ENCODE assay signal across 8 cellular contexts in the genomic region with DNA sequence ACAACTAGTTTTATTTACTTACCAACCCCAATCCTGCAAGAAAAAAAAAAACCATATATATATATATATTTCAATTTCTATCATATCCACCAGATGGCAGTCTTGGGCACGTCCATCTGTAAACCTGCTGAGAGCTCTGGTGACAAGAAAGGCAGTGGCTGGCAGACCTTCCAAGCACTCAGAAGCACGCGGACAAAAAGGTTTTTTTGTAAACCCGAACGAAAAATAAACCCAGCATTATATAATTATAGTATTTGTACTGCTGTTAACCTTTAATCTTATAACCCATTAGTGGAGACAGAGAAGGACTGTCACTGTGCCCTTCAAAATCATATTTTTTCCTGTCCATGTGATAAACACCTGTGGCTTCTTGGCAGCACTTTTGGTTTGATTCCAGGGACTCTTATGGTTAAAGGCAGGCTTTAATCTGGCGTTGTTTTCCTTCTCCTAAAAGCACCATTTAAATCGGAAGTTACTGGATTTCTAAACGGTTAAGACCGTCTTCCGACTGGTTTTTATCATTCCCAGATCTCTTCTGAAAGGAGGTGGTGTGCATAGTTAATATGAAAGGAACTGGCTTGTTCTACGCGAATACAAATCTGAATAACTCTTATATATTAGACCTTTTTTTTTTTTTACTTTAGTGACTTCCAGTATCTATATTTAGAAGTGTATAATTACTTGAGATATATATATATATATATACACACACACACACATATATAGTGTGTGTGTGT. TPM values are rescaled to one million over a fixed set of nuclear protein-coding genes. Genes with fewer than 3 reads are reported as not detected.
A peak's percentile ranks its signal among the peaks of the same experiment; 100 is the strongest.
DNase-seq lines count a peak whose midpoint lies in the region; ATAC-seq and TF ChIP-seq lines count a peak whose summit lies in the region.

No MANE protein-coding gene starts in this region.

- peak overlapping the region in 10 of 12 donors; percentile 17 to 54 (median 40) for H3K4me3 ChIP-seq in heart left ventricle
- peak overlapping the region; percentile 61 for H3K4me3 ChIP-seq in psoas muscle

- WGBS in heart left ventricle, 4 donors = 5 to 8% (median 5%) methylated on average over 12 of the region's 12 CpGs
- WGBS in psoas muscle, 3 donors = 3 to 8% (median 5%) methylated on average over 12 of the region's 12 CpGs

- peaks cover 0 to 12% (median 1%) of the 10 kb centered on the region in 12 donors for H3K4me1 ChIP-seq in heart left ventricle
- peaks cover 12% of the 10 kb centered on the region for H3K4me1 ChIP-seq in psoas muscle

- DNase-seq in GM10266 (ENCODE audit: extremely low spot score) = peak; percentile 52
- DNase-seq in NCI-H1105 treated with DMSO at 0.1 percent for 48 hours (lab: John Stamatoyannopoulos, UW) = peak; percentile 99
- peak; percentile 66 for DNase-seq in SKM-1 treated with dmso at 0.1 percent for 144 hours (lab: John Stamatoyannopoulos, UW; ENCODE audit: unreplicated experiment)
- DNase-seq in activated naive CD8-positive, alpha-beta T cell treated with anti-CD3 and anti-CD28 coated beads, Interleukin-2, amount 50 U/mL, for 16 hours (ENCODE audit: low read depth, low spot score) = peak; percentile 3
- DNase-seq in heart left ventricle = peak; percentile 47 to 65 (median 53)
- DNase-seq in psoas muscle = peak; percentile 35 to 63

- H3K27me3 ChIP-seq in heart left ventricle (no peaks in the 10 kb centered on the region), psoas muscle (ENCODE audit: insufficient read depth in 3 of 3, low read length in 2 of 3) (no peaks in the 10 kb centered on the region)

- H3K27ac ChIP-seq in heart left ventricle = no peak overlapping the region
- H3K27ac ChIP-seq in psoas muscle = peak overlapping the region; percentile 50

- no peaks in the 10 kb centered on the region for H3K36me3 ChIP-seq in heart left ventricle
- no peaks in the 10 kb centered on the region for H3K36me3 ChIP-seq in psoas muscle (ENCODE audit: insufficient read depth in 1 of 2, low read depth in 1 of 2)

- TF ChIP-seq POLR2A in heart left ventricle (IDR thresholded peaks at IDR 0.05) = no peak

- ATAC-seq in heart left ventricle (peak in 3 of 4 donors; percentile 64 to 82 (median 71)), psoas muscle (peak; percentile 71 to 89 (median 86)), HG02870 (IDR thresholded peaks at IDR 0.05; ENCODE audit: unreplicated experiment) (no peak), GM18861 (IDR thresholded peaks at IDR 0.05; ENCODE audit: unreplicated experiment) (no peak)

- intact Hi-C loops in heart left ventricle (cut with DNase I) = loop anchor here in 8 of 10 donors (2.0 to 10.0 kb wide), 11 partner anchors 50 to 710 kb away; a partner anchor contains a TSS
- intact Hi-C loops in psoas muscle (cut with DNase I) = loop anchor here in 1 of 2 donors (10.0 kb wide), 1 partner anchor 710 kb away; no protein-coding TSS in a partner anchor

- H3K9me3 ChIP-seq in heart left ventricle (no peaks in the 10 kb centered on the region), psoas muscle (no peaks in the 10 kb centered on the region)

- TF ChIP-seq CTCF in GM10266 (IDR thresholded peaks at IDR 0.05; ENCODE audit: control insufficient read depth, insufficient read depth, low read depth, missing control alignments) (peak; percentile 25), heart left ventricle (IDR thresholded peaks at IDR 0.05) (peak; percentile 56 to 77 (median 66)), psoas muscle (IDR thresholded peaks at IDR 0.05) (peak; percentile 68)

RNA-seq across cellular contexts. Expression of a gene that starts 31.0 kb away (rescaled TPM):
- total RNA-seq in heart left ventricle = under 1 TPM in 3 of 9 donors, not detected in 6; 0.12 to 0.34 (median 0.27) TPM
- under 1 TPM; 0.04 to 0.06 TPM for polyA plus RNA-seq in heart left ventricle
- total RNA-seq in psoas muscle = under 1 TPM in 1 of 4 donors, not detected in 3; 0.22 TPM
- under 1 TPM; 0.13 to 0.32 (median 0.13) TPM for polyA plus RNA-seq in psoas muscle

Comparison
In these comparisons a context has a peak if more than half of its experiments do, and no peak if none do; other contexts are left out.
1. DNase-seq: peak in every context shown above with its lines; median percentile 99 in NCI-H1105 treated with DMSO at 0.1 percent for 48 hours; 66 in SKM-1 treated with dmso at 0.1 percent for 144 hours; 53 in heart left ventricle; 52 in GM10266; 49 in psoas muscle; 3 in activated naive CD8-positive, alpha-beta T cell treated with anti-CD3 and anti-CD28 coated beads, Interleukin-2, amount 50 U/mL, for 16 hours.
2. ATAC-seq: peak in heart left ventricle (3 of 4) and psoas muscle (4 of 4); none in HG02870 (single experiment) and GM18861 (single experiment).
3. Peak in every context shown above with its lines, with median percentiles within 50 percentile points of each other: CTCF ChIP-seq.